15 cellular contexts compared by ENCODE assay signal in genomic region chr2:152242787-152243472, GRCh38.
"Had no signal": no experiment of that assay in that cellular context is flagged by ENCODE, and none has a peak within 500 bp of the region (broad histone marks: within the 10 kb centered on the region; RNA-seq: fewer than 3 reads in every experiment).

No MANE protein-coding gene starts in this region.

- DNase-seq: activated B cell treated with CpG ODN at 0.5 μM for 24 hours; activated CD4-positive, alpha-beta T cell treated with anti-CD3 and anti-CD28 coated beads, Interleukin-2, amount 10 ng/mL, durations not matched to agents 24 days and 14 days; activated CD8-positive, alpha-beta memory T cell treated with anti-CD3 and anti-CD28 coated beads for 24 hours; activated naive CD4-positive, alpha-beta T cell treated with anti-CD3 and anti-CD28 coated beads, Interleukin-2, amount 50 U/mL, for 16 hours; activated T-cell treated with anti-CD3 and anti-CD28 coated beads for 4 hours; adrenal gland; cortex of kidney; effector CD8-positive, alpha-beta T cell; gastrocnemius medialis; mammary epithelial cell; sigmoid colon; stimulated activated CD4-positive, alpha-beta T cell treated with anti-CD3 and anti-CD28 coated beads, Interleukin-12 subunit alpha, Interleukin-12 subunit beta, amount 100 ng/mL, for 4 hours; stimulated activated naive CD4-positive, alpha-beta T cell treated with Interleukin-2 at 50 U/mL for 16 hours; upper lobe of right lung had no signal

- H3K9me3 ChIP-seq: adrenal gland, gastrocnemius medialis, suprapubic skin had no signal

- H3K4me3 ChIP-seq: adrenal gland, gastrocnemius medialis, sigmoid colon, suprapubic skin, upper lobe of right lung had no signal

- H3K27me3 ChIP-seq: adrenal gland, gastrocnemius medialis, sigmoid colon, upper lobe of right lung had no signal

- H3K36me3 ChIP-seq: adrenal gland, gastrocnemius medialis, sigmoid colon, suprapubic skin, upper lobe of right lung had no signal

- H3K27ac ChIP-seq: adrenal gland, gastrocnemius medialis, sigmoid colon, suprapubic skin, upper lobe of right lung had no signal

- H3K4me1 ChIP-seq: adrenal gland, gastrocnemius medialis, sigmoid colon, suprapubic skin, upper lobe of right lung had no signal
